ENCODE assay signal across 8 cellular contexts in the genomic region with DNA sequence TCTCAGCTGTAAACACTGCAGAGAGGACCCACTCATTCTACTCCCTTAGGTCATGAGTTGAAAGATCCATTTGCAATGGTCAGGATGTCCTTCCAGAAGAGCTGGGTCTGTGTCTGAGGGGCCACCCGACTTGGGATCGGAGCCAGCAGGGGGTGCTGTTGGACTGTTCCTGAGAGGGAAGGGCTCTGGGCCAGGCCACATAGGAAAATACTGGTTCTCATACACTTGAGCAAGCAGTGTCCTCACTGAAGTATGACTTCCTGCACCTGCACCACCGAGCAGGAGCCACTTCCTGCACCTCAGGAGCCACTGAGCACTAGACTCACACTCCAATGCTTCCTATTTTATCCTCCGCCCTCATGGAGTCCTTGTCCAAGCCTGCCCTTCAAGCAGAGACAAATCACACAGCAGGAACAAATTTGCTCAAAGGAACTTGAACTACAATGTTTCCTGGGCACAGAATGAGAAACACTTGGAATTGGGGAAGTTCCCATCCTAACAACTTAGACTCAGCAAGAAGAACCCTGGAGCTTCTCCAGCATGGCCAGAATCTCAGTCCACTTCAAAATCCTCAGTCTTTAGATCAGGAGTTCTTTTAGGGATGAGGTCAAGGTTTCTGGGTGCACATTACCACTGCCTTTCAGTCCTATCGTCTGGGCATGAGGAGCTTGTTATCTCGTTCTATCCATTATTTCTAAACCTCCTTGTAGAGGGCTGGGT. TPM values are rescaled to one million over a fixed set of nuclear protein-coding genes. Genes with fewer than 3 reads are reported as not detected.
DNase-seq lines count a peak whose midpoint lies in the region; ATAC-seq and TF ChIP-seq lines count a peak whose summit lies in the region.

No MANE protein-coding gene starts in this region.

- TF ChIP-seq CTCF in AG09319 (IDR thresholded peaks at IDR 0.05; ENCODE audit: low read depth, low read length) (peak; percentile 73), colonic mucosa (IDR thresholded peaks at IDR 0.05) (peak; percentile 52)

- ATAC-seq in GM18861 (IDR thresholded peaks at IDR 0.05; ENCODE audit: unreplicated experiment) (peak; percentile 85), HG03064 (IDR thresholded peaks at IDR 0.05; ENCODE audit: low read depth, unreplicated experiment) (peak; percentile 69), memory B cell (ENCODE audit: low read depth) (peak; percentile 92)

- no peaks in the 10 kb centered on the region for H3K9me3 ChIP-seq in colonic mucosa

- peak overlapping the region; percentile 67 for H3K4me3 Mint-ChIP-seq in memory B cell

- H3K27me3 Mint-ChIP-seq in memory B cell: no peaks in the 10 kb centered on the region

- H3K9ac ChIP-seq in colonic mucosa (ENCODE audit: low read depth in 2 of 2, low read length in 2 of 2): no peak overlapping the region

- no peaks in the 10 kb centered on the region for H3K27me3 ChIP-seq in colonic mucosa

- H3K4me1 Mint-ChIP-seq in memory B cell: peaks cover 34% of the 10 kb centered on the region

- H3K4me1 ChIP-seq in colonic mucosa: no peaks in the 10 kb centered on the region

- peak; percentile 31 for DNase-seq in AG09319 (ENCODE audit: extremely low read depth, low read depth)
- peak; percentile 62 for DNase-seq in NCI-H2227 (lab: John Stamatoyannopoulos, UW; ENCODE audit: unreplicated experiment)
- peak; percentile 86 for DNase-seq in activated CD4-positive, CD25-positive, alpha-beta regulatory T cell treated with anti-CD3 and anti-CD28 coated beads, Interleukin-2, amount 50 U/mL, for 72 hours
- DNase-seq in colonic mucosa: peak; percentile 61
- peak; percentile 76 to 86 for DNase-seq in memory B cell (ENCODE audit: low spot score in 2 of 2)
- DNase-seq in stimulated activated CD8-positive, alpha-beta memory T cell treated with anti-CD3 and anti-CD28 coated beads, Interleukin-4, amount 100 ng/mL, for 4 hours (ENCODE audit: low read depth in 2 of 2, low spot score in 1 of 2): peak; percentile 48 to 66

- H3K9me3 Mint-ChIP-seq in memory B cell: no peaks in the 10 kb centered on the region

- no peaks in the 10 kb centered on the region for H3K36me3 Mint-ChIP-seq in memory B cell

- no peak overlapping the region for H3K27ac ChIP-seq in colonic mucosa

- no peaks in the 10 kb centered on the region for H3K36me3 ChIP-seq in colonic mucosa

- H3K27ac Mint-ChIP-seq in memory B cell: peak overlapping the region; percentile 35

- no peak overlapping the region for H3K4me3 ChIP-seq in colonic mucosa

- intact Hi-C loops in colonic mucosa (cut with DNase I): no loop called here

RNA-seq across cellular contexts. Expression of gene VPREB1, which starts 36.6 kb away (rescaled TPM):
- total RNA-seq in colonic mucosa: not detected

Comparison
In these comparisons a context has a peak if more than half of its experiments do, and no peak if none do; other contexts are left out.
1. DNase-seq: peak in every context shown above with its lines; median percentile 86 in activated CD4-positive, CD25-positive, alpha-beta regulatory T cell treated with anti-CD3 and anti-CD28 coated beads, Interleukin-2, amount 50 U/mL, for 72 hours; 81 in memory B cell; 62 in NCI-H2227; 61 in colonic mucosa; 57 in stimulated activated CD8-positive, alpha-beta memory T cell treated with anti-CD3 and anti-CD28 coated beads, Interleukin-4, amount 100 ng/mL, for 4 hours; 31 in AG09319.